1 cellular context compared by ENCODE assay signal in genomic region chr7:101854084-101854865, GRCh38.
TF ChIP-seq lines count a peak whose summit lies in the region.

No MANE protein-coding gene starts in this region.

TF ChIP-seq in GM12878, 131 proteins besides CTCF, POLR2A, EP300 and RAD21:
- TF ChIP-seq PAX8 (IDR thresholded peaks at IDR 0.05), result no peak
- no peak for TF ChIP-seq JUND (IDR thresholded peaks at IDR 0.05; ENCODE audit: low read depth, low read length)
- TF ChIP-seq EZH2 (IDR thresholded peaks at IDR 0.05; ENCODE audit: borderline replicate concordance, control insufficient read depth, low read depth, low read length), result no peak
- TF ChIP-seq BRCA1 (IDR thresholded peaks at IDR 0.05; ENCODE audit: low read depth, low read length), result no peak
- TF ChIP-seq ZNF592 (IDR thresholded peaks at IDR 0.05), result no peak
- no peak for TF ChIP-seq EGR1 (IDR thresholded peaks at IDR 0.05; ENCODE audit: borderline replicate concordance in 1 of 2, low read depth in 2 of 2, low read length in 2 of 2)
- no peak for TF ChIP-seq MEF2A (IDR thresholded peaks at IDR 0.05; ENCODE audit: insufficient read depth, low read depth, low read length)
- no peak for TF ChIP-seq MAX (IDR thresholded peaks at IDR 0.05; ENCODE audit: low read depth, low read length)
- TF ChIP-seq CBX5 (IDR thresholded peaks at IDR 0.05; ENCODE audit: low read depth), result no peak
- no peak for TF ChIP-seq ZZZ3 (IDR thresholded peaks at IDR 0.05; ENCODE audit: control insufficient read depth, insufficient read length, low read depth)
- TF ChIP-seq SMC3 (IDR thresholded peaks at IDR 0.05; ENCODE audit: borderline replicate concordance, low read length), result no peak
- TF ChIP-seq IRF5 (IDR thresholded peaks at IDR 0.05; ENCODE audit: borderline replicate concordance), result no peak
- TF ChIP-seq STAT3 (IDR thresholded peaks at IDR 0.05; ENCODE audit: low read depth, low read length), result no peak
- TF ChIP-seq PBX3 (IDR thresholded peaks at IDR 0.05; ENCODE audit: insufficient replicate concordance, low read depth, low read length), result no peak
- no peak for TF ChIP-seq HDAC6 (IDR thresholded peaks at IDR 0.05; ENCODE audit: unreplicated experiment)
- no peak for TF ChIP-seq POU2F2 (IDR thresholded peaks at IDR 0.05; ENCODE audit: borderline replicate concordance, low read depth, low read length)
